28 cellular contexts compared by ENCODE assay signal in the genomic region with DNA sequence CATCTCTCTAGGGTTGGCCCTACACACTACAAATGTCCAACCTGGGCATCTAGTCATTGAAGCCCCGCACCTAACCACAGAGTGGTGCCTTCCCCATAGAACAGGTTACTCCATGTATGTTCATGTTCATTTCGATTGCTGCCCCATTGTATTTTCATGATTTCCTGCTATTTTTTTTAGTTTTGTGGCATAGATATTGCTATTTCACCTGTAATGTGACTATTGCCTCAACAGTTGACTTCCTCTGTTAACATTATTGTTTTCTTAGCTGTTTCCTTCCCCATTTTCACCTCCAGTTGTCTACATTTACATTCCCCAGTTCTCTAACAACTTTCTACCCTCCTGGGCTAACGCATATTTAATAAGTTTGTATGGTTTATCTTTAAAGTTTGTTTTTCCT.
"Had no signal": no experiment of that assay in that cellular context is flagged by ENCODE, and none has a peak within 500 bp of the region (broad histone marks: within the 10 kb centered on the region; RNA-seq: fewer than 3 reads in every experiment).

No MANE protein-coding gene starts in this region.

- H3K27ac Mint-ChIP-seq: activated CD8-positive, alpha-beta T cell treated with anti-CD3 and anti-CD28 coated beads, Interleukin-2, amount 10 ng/mL, durations not matched to agents 7 days and 5 days; activated naive CD4-positive, alpha-beta T cell treated with anti-CD3 and anti-CD28 coated beads, Interleukin-2, amount 50 U/mL, for 72 hours; activated naive CD8-positive, alpha-beta T cell treated with anti-CD3 and anti-CD28 coated beads, Interleukin-2, amount 50 U/mL, for 24 hours; activated T-cell treated with anti-CD3 and anti-CD28 coated beads, Interleukin-2, amount 50 U/mL, for 24 hours; activated T-helper 1 cell treated with anti-CD3 and anti-CD28 coated beads, Interleukin-12 subunit alpha, Interleukin-12 subunit beta, Interleukin-2, Interleukin-4 antibody, amounts not matched to agents 30 ng/mL and 10 ng/mL and 1 ng/mL, durations not matched to agents 14 hours and 24 hours and 36 hours; WTC11 had no signal

- DNase-seq: activated CD4-positive, alpha-beta T cell treated with anti-CD3 and anti-CD28 coated beads for 48 hours; activated CD4-positive, alpha-beta T cell treated with anti-CD3 and anti-CD28 coated beads, Interleukin-2, amount 50 U/mL, for 4 hours; activated CD4-positive, CD25-positive, alpha-beta regulatory T cell treated with anti-CD3 and anti-CD28 coated beads, Interleukin-2, amount 50 U/mL, for 72 hours; activated CD8-positive, alpha-beta T cell treated with anti-CD3 and anti-CD28 coated beads, Interleukin-2, amount 10 ng/mL, durations not matched to agents 7 days and 5 days; activated effector memory CD4-positive, alpha-beta T cell treated with anti-CD3 and anti-CD28 coated beads, Interleukin-2, amount 50 U/mL, for 16 hours; activated naive CD4-positive, alpha-beta T cell treated with Interleukin-2 at 50 U/mL for 16 hours; activated naive CD8-positive, alpha-beta T cell treated with anti-CD3 and anti-CD28 coated beads, Interleukin-2, amount 50 U/mL, for 24 hours; activated T-cell treated with anti-CD3 and anti-CD28 coated beads, Interleukin-2, amount 50 U/mL, for 24 hours; amniotic stem cell; body of pancreas; central memory CD4-positive, alpha-beta T cell; NCI-H1092 treated with DMSO at 0.1 percent for 48 hours; NCI-H1417 treated with DMSO at 0.1 percent for 48 hours; NCI-H1694; NCI-H2029; NCI-H2107; NCI-H345; NCI-H510A treated with DMSO at 0.1 percent for 48 hours; NCI-H69; NK-92 treated with Interleukin-12 subunit alpha and Interleukin-12 subunit beta, amount 100 ng/mL, for 24 hours; SIG-M5; T-helper 1 cell had no signal

- H3K4me1 ChIP-seq: body of pancreas had no signal

- FAIRE-seq: K562 had no signal

- H3K9me3 Mint-ChIP-seq: activated naive CD4-positive, alpha-beta T cell treated with anti-CD3 and anti-CD28 coated beads, Interleukin-2, amount 50 U/mL, for 72 hours; activated naive CD8-positive, alpha-beta T cell treated with anti-CD3 and anti-CD28 coated beads, Interleukin-2, amount 50 U/mL, for 24 hours; activated T-cell treated with anti-CD3 and anti-CD28 coated beads, Interleukin-2, amount 50 U/mL, for 24 hours; activated T-helper 1 cell treated with anti-CD3 and anti-CD28 coated beads, Interleukin-12 subunit alpha, Interleukin-12 subunit beta, Interleukin-2, Interleukin-4 antibody, amounts not matched to agents 30 ng/mL and 10 ng/mL and 1 ng/mL, durations not matched to agents 14 hours and 24 hours and 36 hours; WTC11 had no signal

- H3K36me3 ChIP-seq: ascending aorta had no signal

- H3K27ac ChIP-seq: ascending aorta, body of pancreas, SK-N-MC had no signal

- H3K27me3 ChIP-seq: ascending aorta, body of pancreas had no signal

- H3K4me3 Mint-ChIP-seq: activated CD8-positive, alpha-beta T cell treated with anti-CD3 and anti-CD28 coated beads, Interleukin-2, amount 10 ng/mL, durations not matched to agents 7 days and 5 days; activated naive CD8-positive, alpha-beta T cell treated with anti-CD3 and anti-CD28 coated beads, Interleukin-2, amount 50 U/mL, for 24 hours; activated T-cell treated with anti-CD3 and anti-CD28 coated beads, Interleukin-2, amount 50 U/mL, for 24 hours; activated T-helper 1 cell treated with anti-CD3 and anti-CD28 coated beads, Interleukin-12 subunit alpha, Interleukin-12 subunit beta, Interleukin-2, Interleukin-4 antibody, amounts not matched to agents 30 ng/mL and 10 ng/mL and 1 ng/mL, durations not matched to agents 14 hours and 24 hours and 36 hours; WTC11 had no signal

- H3K9me3 ChIP-seq: ascending aorta, body of pancreas had no signal

- H3K4me3 ChIP-seq: ascending aorta, body of pancreas, K562, SK-N-MC had no signal

- H3K27me3 Mint-ChIP-seq: activated naive CD8-positive, alpha-beta T cell treated with anti-CD3 and anti-CD28 coated beads, Interleukin-2, amount 50 U/mL, for 24 hours; activated T-cell treated with anti-CD3 and anti-CD28 coated beads, Interleukin-2, amount 50 U/mL, for 24 hours had no signal

- H3K36me3 Mint-ChIP-seq: activated naive CD4-positive, alpha-beta T cell treated with anti-CD3 and anti-CD28 coated beads, Interleukin-2, amount 50 U/mL, for 72 hours; WTC11 had no signal

- ATAC-seq: activated CD8-positive, alpha-beta T cell treated with anti-CD3 and anti-CD28 coated beads, Interleukin-2, amount 10 ng/mL, durations not matched to agents 7 days and 5 days; activated naive CD4-positive, alpha-beta T cell treated with anti-CD3 and anti-CD28 coated beads, Interleukin-2, amount 50 U/mL, for 72 hours; activated naive CD8-positive, alpha-beta T cell treated with anti-CD3 and anti-CD28 coated beads, Interleukin-2, amount 50 U/mL, for 24 hours; body of pancreas; K562; WTC11 had no signal
